In genomic region chr11:88363566-88364169, GRCh38 we compare ENCODE assay signal across 13 cellular contexts. TPM values are rescaled to one million over a fixed set of nuclear protein-coding genes. Genes with fewer than 3 reads are reported as not detected.
A peak's percentile ranks its signal among the peaks of the same experiment; 100 is the strongest.
DNase-seq lines count a peak whose midpoint lies in the region; ATAC-seq and TF ChIP-seq lines count a peak whose summit lies in the region.
"Had no signal": no experiment of that assay in that cellular context is flagged by ENCODE, and none has a peak within 500 bp of the region (broad histone marks: within the 10 kb centered on the region; RNA-seq: fewer than 3 reads in every experiment).

No MANE protein-coding gene starts in this region.

- no peak overlapping the region for H3K27ac Mint-ChIP-seq in CD4-positive, alpha-beta T cell

- ATAC-seq in CD4-positive, alpha-beta T cell (ENCODE audit: poor library complexity): no peak
- peak; percentile 37 for ATAC-seq in GM21717 (IDR thresholded peaks at IDR 0.05; ENCODE audit: unreplicated experiment)
- ATAC-seq in GM18517 (IDR thresholded peaks at IDR 0.05; ENCODE audit: unreplicated experiment): no peak
- ATAC-seq: left ventricle myocardium superior, right lobe of liver had no signal

- peaks cover 48% of the 10 kb centered on the region for H3K4me1 Mint-ChIP-seq in CD4-positive, alpha-beta T cell (ENCODE audit: low read depth)

- H3K36me3 Mint-ChIP-seq in CD4-positive, alpha-beta T cell (ENCODE audit: low read depth): no peaks in the 10 kb centered on the region

- H3K27ac ChIP-seq in CD4-positive, alpha-beta T cell (ENCODE audit: low read depth, low read length): peak overlapping the region; percentile 6
- H3K27ac ChIP-seq: right lobe of liver had no signal

- DNase-seq in CD4-positive, alpha-beta T cell: no peak
- DNase-seq in RPMI7951 (ENCODE audit: low read depth) (peak; percentile 28), fibroblast of pulmonary artery (ENCODE audit: low read depth) (peak; percentile 67), midbrain (lab: John Stamatoyannopoulos, UW) (no peak), cerebellar nuclear complex (lab: John Stamatoyannopoulos, UW) (no peak), RPMI8226 (no peak)
- DNase-seq: activated gamma-delta T cell, DMS 273 treated with DMSO at 0.1 percent for 48 hours, left ventricle myocardium superior, right lobe of liver, SW 1271 had no signal

- no peak overlapping the region for H3K4me3 Mint-ChIP-seq in CD4-positive, alpha-beta T cell

- POLR2A ChIA-PET in CD4-positive, alpha-beta T cell (lab: Charles Lee): no interaction called here

- no peak for TF ChIP-seq CTCF in CD4-positive, alpha-beta T cell (IDR thresholded peaks at IDR 0.05)
- TF ChIP-seq CTCF in fibroblast of pulmonary artery (IDR thresholded peaks at IDR 0.05; ENCODE audit: low read length, missing control alignments): no peak

- intact Hi-C loops in CD4-positive, alpha-beta T cell (cut with DNase I, micrococcal nuclease): loop anchor here in 1 of 2 experiments (5.0 kb wide), 1 partner anchor 44 kb away; no protein-coding TSS in a partner anchor

- no peaks in the 10 kb centered on the region for H3K27me3 Mint-ChIP-seq in CD4-positive, alpha-beta T cell

- no peaks in the 10 kb centered on the region for H3K9me3 ChIP-seq in CD4-positive, alpha-beta T cell (ENCODE audit: control insufficient read depth, low read length)
- H3K9me3 ChIP-seq: right lobe of liver had no signal

- CTCF ChIA-PET in CD4-positive, alpha-beta T cell (lab: Charles Lee): no interaction called here

- H3K27me3 ChIP-seq in CD4-positive, alpha-beta T cell (ENCODE audit: control insufficient read depth, insufficient read depth, low read length): no peaks in the 10 kb centered on the region
- H3K27me3 ChIP-seq: right lobe of liver had no signal

- no peak overlapping the region for H3K4me3 ChIP-seq in fibroblast of pulmonary artery (replicated peaks; ENCODE audit: low read depth, low read length)
- H3K4me3 ChIP-seq: right lobe of liver had no signal

- no peaks in the 10 kb centered on the region for H3K9me3 Mint-ChIP-seq in CD4-positive, alpha-beta T cell

RNA-seq across cellular contexts. Expression of gene CTSC, which starts 26.1 kb away (rescaled TPM):
- total RNA-seq in CD4-positive, alpha-beta T cell: 10 to 100 TPM; 28.5 to 32.6 TPM
- total RNA-seq in RPMI7951 (2014; rRNA removed; shearing (Covaris generic)): 157 and 164 TPM in 2 replicates

Comparison
In these comparisons a context has a peak if more than half of its experiments do, and no peak if none do; other contexts are left out.
1. DNase-seq: peak in RPMI7951 (single experiment) and fibroblast of pulmonary artery (single experiment); none in CD4-positive, alpha-beta T cell (0 of 10), midbrain (single experiment), cerebellar nuclear complex (0 of 2) and RPMI8226 (single experiment).